Comparison of ENCODE assay signal across 22 cellular contexts in the genomic region with DNA sequence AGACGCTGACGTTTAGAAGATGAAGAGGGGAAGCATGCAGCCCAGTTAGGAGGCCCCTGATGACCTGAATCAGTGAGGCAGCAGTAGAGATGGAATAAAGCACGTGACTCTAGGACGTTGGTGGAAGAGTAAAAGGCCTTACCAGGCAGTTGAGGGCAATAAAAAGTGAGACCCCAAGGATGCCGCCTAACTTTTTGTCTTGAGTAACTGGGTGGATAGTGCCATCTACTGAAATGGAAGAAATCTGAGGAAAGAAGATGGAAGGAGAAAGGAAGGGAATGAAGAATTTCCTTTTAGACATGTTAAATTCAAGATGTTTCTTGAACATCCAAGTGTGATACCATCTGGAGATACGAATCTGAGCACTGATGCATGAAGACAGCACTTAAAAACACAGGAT.
"Had no signal": no experiment of that assay in that cellular context is flagged by ENCODE, and none has a peak within 500 bp of the region (broad histone marks: within the 10 kb centered on the region; RNA-seq: fewer than 3 reads in every experiment).

No MANE protein-coding gene starts in this region.

- H3K4me3 ChIP-seq: cardiac muscle cell, prostate gland, skin epidermis, thyroid gland had no signal

- FAIRE-seq: colon, endometrium, kidney, TTC549, urothelium cell line had no signal

- H3K27ac Mint-ChIP-seq: activated CD4-positive, alpha-beta T cell treated with anti-CD3 and anti-CD28 coated beads, Interleukin-2, amount 10 ng/mL, durations not matched to agents 24 days and 14 days; activated CD8-positive, alpha-beta T cell treated with anti-CD3 and anti-CD28 coated beads, Interleukin-2, amount 10 ng/mL, durations not matched to agents 7 days and 5 days; activated naive CD4-positive, alpha-beta T cell treated with anti-CD3 and anti-CD28 coated beads, Interleukin-2, amount 50 U/mL, for 24 hours; nephron; stimulated activated naive B cell treated with anti-CD40 and anti-IgM and Interleukin-4, amounts not matched to agents 10 μg/mL and 1 μg/mL and 100 μg/mL, for 72 hours had no signal

- H3K36me3 ChIP-seq: cardiac muscle cell, prostate gland, thyroid gland had no signal

- ATAC-seq: activated CD8-positive, alpha-beta T cell treated with anti-CD3 and anti-CD28 coated beads, Interleukin-2, amount 10 ng/mL, durations not matched to agents 7 days and 5 days; esophagus mucosa; right cardiac atrium; stimulated activated naive B cell treated with anti-CD40 and anti-IgM and Interleukin-4, amounts not matched to agents 10 μg/mL and 1 μg/mL and 100 μg/mL, for 72 hours had no signal

- H3K27me3 ChIP-seq: cardiac muscle cell, thyroid gland had no signal

- H3K4me1 ChIP-seq: prostate gland, thyroid gland had no signal

- H3K4me3 Mint-ChIP-seq: activated CD4-positive, alpha-beta T cell treated with anti-CD3 and anti-CD28 coated beads, Interleukin-2, amount 10 ng/mL, durations not matched to agents 24 days and 14 days; activated CD8-positive, alpha-beta T cell treated with anti-CD3 and anti-CD28 coated beads, Interleukin-2, amount 10 ng/mL, durations not matched to agents 7 days and 5 days; activated naive CD4-positive, alpha-beta T cell treated with anti-CD3 and anti-CD28 coated beads, Interleukin-2, amount 50 U/mL, for 24 hours; nephron; stimulated activated naive B cell treated with anti-CD40 and anti-IgM and Interleukin-4, amounts not matched to agents 10 μg/mL and 1 μg/mL and 100 μg/mL, for 72 hours had no signal

- H3K9me3 ChIP-seq: prostate gland, thyroid gland had no signal

- H3K27me3 Mint-ChIP-seq: activated CD4-positive, alpha-beta T cell treated with anti-CD3 and anti-CD28 coated beads, Interleukin-2, amount 10 ng/mL, durations not matched to agents 24 days and 14 days; activated naive CD4-positive, alpha-beta T cell treated with anti-CD3 and anti-CD28 coated beads, Interleukin-2, amount 50 U/mL, for 24 hours; stimulated activated naive B cell treated with anti-CD40 and anti-IgM and Interleukin-4, amounts not matched to agents 10 μg/mL and 1 μg/mL and 100 μg/mL, for 72 hours had no signal

- H3K27ac ChIP-seq: cardiac muscle cell, prostate gland, skin epidermis, thyroid gland had no signal

- H3K4me1 Mint-ChIP-seq: activated CD4-positive, alpha-beta T cell treated with anti-CD3 and anti-CD28 coated beads, Interleukin-2, amount 10 ng/mL, durations not matched to agents 24 days and 14 days; stimulated activated naive B cell treated with anti-CD40 and anti-IgM and Interleukin-4, amounts not matched to agents 10 μg/mL and 1 μg/mL and 100 μg/mL, for 72 hours had no signal

- DNase-seq: activated CD4-positive, alpha-beta T cell treated with anti-CD3 and anti-CD28 coated beads, Interleukin-2, amount 10 ng/mL, durations not matched to agents 24 days and 14 days; activated CD4-positive, CD25-positive, alpha-beta regulatory T cell; activated CD8-positive, alpha-beta memory T cell treated with anti-CD3 and anti-CD28 coated beads, Interleukin-2, amount 50 U/mL, for 4 hours; activated CD8-positive, alpha-beta T cell treated with anti-CD3 and anti-CD28 coated beads, Interleukin-2, amount 10 ng/mL, durations not matched to agents 7 days and 5 days; activated effector memory CD4-positive, alpha-beta T cell treated with anti-CD3 and anti-CD28 coated beads, Interleukin-2, amount 50 U/mL, for 16 hours; activated T-cell treated with anti-CD3 and anti-CD28 coated beads, Interleukin-2, amount 50 U/mL, for 48 hours; kidney; right cardiac atrium; stimulated activated CD4-positive, alpha-beta T cell treated with anti-CD3 and anti-CD28 coated beads, Interleukin-15, amount 100 ng/mL, for 24 hours; stimulated activated CD4-positive, alpha-beta T cell treated with anti-CD3 and anti-CD28 coated beads, Interleukin-4, amount 100 ng/mL, for 1 hour; stimulated activated naive B cell treated with anti-CD40 and anti-IgM and Interleukin-4, amounts not matched to agents 10 μg/mL and 1 μg/mL and 100 μg/mL, for 72 hours; thyroid gland had no signal

- H3K9me3 Mint-ChIP-seq: activated naive CD4-positive, alpha-beta T cell treated with anti-CD3 and anti-CD28 coated beads, Interleukin-2, amount 50 U/mL, for 24 hours; nephron had no signal
